Comparison of ENCODE assay signal across 27 cellular contexts in the genomic region with DNA sequence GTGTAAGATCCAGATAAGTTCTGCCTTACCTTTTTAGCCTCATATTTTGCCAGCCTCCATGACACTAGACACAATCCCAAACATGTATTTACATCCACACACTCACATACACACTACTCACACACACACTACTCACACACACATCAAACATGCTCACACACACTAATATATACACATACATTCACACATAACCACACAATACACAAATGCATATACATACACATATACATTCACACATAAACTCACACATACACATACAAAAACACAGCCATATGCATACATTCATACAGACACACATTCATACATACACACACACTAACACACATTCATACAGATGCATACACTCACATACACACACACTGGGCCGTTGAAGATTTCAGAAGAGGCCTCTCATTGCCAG.
DNase-seq lines count a peak whose midpoint lies in the region; ATAC-seq, FAIRE-seq and TF ChIP-seq lines count a peak whose summit lies in the region.
"Had no signal": no experiment of that assay in that cellular context is flagged by ENCODE, and none has a peak within 500 bp of the region (broad histone marks: within the 10 kb centered on the region; RNA-seq: fewer than 3 reads in every experiment).

No MANE protein-coding gene starts in this region.

- no peaks in the 10 kb centered on the region for H3K27me3 ChIP-seq in gastroesophageal sphincter
- H3K27me3 ChIP-seq: BE2C had no signal

- peaks cover 12 to 29% of the 10 kb centered on the region in 2 donors for H3K27me3 Mint-ChIP-seq in natural killer cell treated with Interleukin-12 subunit alpha and Interleukin-12 subunit beta and Interleukin-15 and Interleukin-18, amount 100 ng/mL, for 72 hours
- H3K27me3 Mint-ChIP-seq in natural killer cell (ENCODE audit: low read depth in 2 of 2) (peaks cover 0 to 8% of the 10 kb centered on the region in 2 donors), brain (peaks cover 6% of the 10 kb centered on the region), nephron (ENCODE audit: low read depth) (peaks cover 6% of the 10 kb centered on the region)
- H3K27me3 Mint-ChIP-seq in activated T-cell treated with anti-CD3 and anti-CD28 coated beads, Interleukin-2, amount 50 U/mL, for 24 hours, result peaks cover 15% of the 10 kb centered on the region

- TF ChIP-seq EP300 in gastroesophageal sphincter (IDR thresholded peaks at IDR 0.05), result no peak

- no peak for DNase-seq in natural killer cell treated with Interleukin-12 subunit alpha and Interleukin-12 subunit beta and Interleukin-15 and Interleukin-18, amount 100 ng/mL, for 72 hours (ENCODE audit: low spot score)
- DNase-seq in natural killer cell (no peak), urothelium cell line (ENCODE audit: low spot score) (no peak), NCI-H345 (lab: John Stamatoyannopoulos, UW) (no peak)
- DNase-seq in activated T-cell treated with anti-CD3 and anti-CD28 coated beads, Interleukin-2, amount 50 U/mL, for 24 hours, result no peak
- DNase-seq: 8988T; ACHN; BE2C; CD8-positive, alpha-beta memory T cell; DMS 273 treated with DMSO at 0.1 percent for 48 hours; DMS79 treated with DMSO at 0.1 percent for 48 hours; GF-D8; GM23248; Kasumi-1; MV-4-11; NCI-H1105 treated with DMSO at 0.1 percent for 48 hours; NCI-H2029; NCI-H446 treated with DMSO at 0.1 percent for 48 hours; NCI-H526; NCI-H82; NK-92 treated with Interleukin-12 subunit alpha and Interleukin-12 subunit beta, amount 100 ng/mL, for 24 hours; PC-3 had no signal

- TF ChIP-seq CTCF in natural killer cell (IDR thresholded peaks at IDR 0.05) (no peak), brain (conservative IDR thresholded peaks at IDR 0.05) (no peak), nephron (IDR thresholded peaks at IDR 0.05; ENCODE audit: unreplicated experiment in 3 of 3) (no peak), gastroesophageal sphincter (IDR thresholded peaks at IDR 0.05) (no peak)

- peak; percentile 28 to 31 for ATAC-seq in natural killer cell treated with Interleukin-12 subunit alpha and Interleukin-12 subunit beta and Interleukin-15 and Interleukin-18, amount 100 ng/mL, for 72 hours
- ATAC-seq in natural killer cell, result no peak
- ATAC-seq in gastroesophageal sphincter, result no peak
- ATAC-seq: PC-3 had no signal

- no peak overlapping the region for H3K4me3 Mint-ChIP-seq in natural killer cell treated with Interleukin-12 subunit alpha and Interleukin-12 subunit beta and Interleukin-15 and Interleukin-18, amount 100 ng/mL, for 72 hours
- H3K4me3 Mint-ChIP-seq in natural killer cell (no peak overlapping the region), brain (peak overlapping the region in 2 of 5 experiments; percentile 65), nephron (peak overlapping the region; percentile 6 to 84 (median 76))
- no peak overlapping the region for H3K4me3 Mint-ChIP-seq in activated T-cell treated with anti-CD3 and anti-CD28 coated beads, Interleukin-2, amount 50 U/mL, for 24 hours
- H3K4me3 Mint-ChIP-seq: CD14-positive monocyte; CD8-positive, alpha-beta memory T cell had no signal

- 45 to 78% methylated on average over 1 of the region's 1 CpG for WGBS in gastroesophageal sphincter (ENCODE audit: low coverage in 1 of 2), 2 donors

- no peaks in the 10 kb centered on the region for H3K4me1 Mint-ChIP-seq in natural killer cell treated with Interleukin-12 subunit alpha and Interleukin-12 subunit beta and Interleukin-15 and Interleukin-18, amount 100 ng/mL, for 72 hours (ENCODE audit: low read depth in 2 of 2)
- H3K4me1 Mint-ChIP-seq in natural killer cell, result no peaks in the 10 kb centered on the region
- peaks cover 31% of the 10 kb centered on the region for H3K4me1 Mint-ChIP-seq in brain
- H3K4me1 Mint-ChIP-seq in nephron, result peaks cover 36% of the 10 kb centered on the region
- H3K4me1 Mint-ChIP-seq in activated T-cell treated with anti-CD3 and anti-CD28 coated beads, Interleukin-2, amount 50 U/mL, for 24 hours (ENCODE audit: low read depth), result no peaks in the 10 kb centered on the region
- H3K4me1 Mint-ChIP-seq: CD14-positive monocyte; CD8-positive, alpha-beta memory T cell had no signal

- no peaks in the 10 kb centered on the region for H3K36me3 Mint-ChIP-seq in natural killer cell treated with Interleukin-12 subunit alpha and Interleukin-12 subunit beta and Interleukin-15 and Interleukin-18, amount 100 ng/mL, for 72 hours
- H3K36me3 Mint-ChIP-seq in natural killer cell (no peaks in the 10 kb centered on the region), brain (no peaks in the 10 kb centered on the region), nephron (ENCODE audit: low read depth) (no peaks in the 10 kb centered on the region)
- no peaks in the 10 kb centered on the region for H3K36me3 Mint-ChIP-seq in activated T-cell treated with anti-CD3 and anti-CD28 coated beads, Interleukin-2, amount 50 U/mL, for 24 hours (ENCODE audit: low read depth)
- H3K36me3 Mint-ChIP-seq: CD14-positive monocyte; CD8-positive, alpha-beta memory T cell had no signal

- H3K9me3 ChIP-seq in gastroesophageal sphincter, result no peaks in the 10 kb centered on the region
- H3K9me3 ChIP-seq: BE2C, HAP-1 had no signal

- H3K4me3 ChIP-seq in gastroesophageal sphincter, result no peak overlapping the region
- H3K4me3 ChIP-seq: GM23248, HAP-1 had no signal

- TF ChIP-seq POLR2A in gastroesophageal sphincter (IDR thresholded peaks at IDR 0.05), result no peak

- H3K4me1 ChIP-seq in gastroesophageal sphincter, result no peaks in the 10 kb centered on the region
- H3K4me1 ChIP-seq: HAP-1 had no signal

- H3K9me3 Mint-ChIP-seq in natural killer cell treated with Interleukin-12 subunit alpha and Interleukin-12 subunit beta and Interleukin-15 and Interleukin-18, amount 100 ng/mL, for 72 hours, result no peaks in the 10 kb centered on the region
- H3K9me3 Mint-ChIP-seq in natural killer cell (no peaks in the 10 kb centered on the region), brain (peaks cover 0 to 7% (median 5%) of the 10 kb centered on the region in 5 experiments), nephron (peaks cover 4% of the 10 kb centered on the region)
- H3K9me3 Mint-ChIP-seq in activated T-cell treated with anti-CD3 and anti-CD28 coated beads, Interleukin-2, amount 50 U/mL, for 24 hours, result no peaks in the 10 kb centered on the region
- H3K9me3 Mint-ChIP-seq: CD8-positive, alpha-beta memory T cell had no signal

- no peak overlapping the region for H3K27ac ChIP-seq in gastroesophageal sphincter
- H3K27ac ChIP-seq: GM23248 had no signal

- intact Hi-C loops in natural killer cell (cut with micrococcal nuclease), result no loop called here

- FAIRE-seq in urothelium cell line (lab: Jason Lieb, UNC), result peak; percentile 75

- H3K36me3 ChIP-seq in gastroesophageal sphincter, result no peaks in the 10 kb centered on the region
- H3K36me3 ChIP-seq: BE2C, HAP-1 had no signal

- no peak overlapping the region for H3K27ac Mint-ChIP-seq in natural killer cell treated with Interleukin-12 subunit alpha and Interleukin-12 subunit beta and Interleukin-15 and Interleukin-18, amount 100 ng/mL, for 72 hours
- H3K27ac Mint-ChIP-seq in natural killer cell, result no peak overlapping the region
- H3K27ac Mint-ChIP-seq in brain, result peak overlapping the region in 3 of 5 experiments; percentile 4 to 87 (median 74)
- H3K27ac Mint-ChIP-seq in nephron, result peak overlapping the region; percentile 56 to 81 (median 78)
- no peak overlapping the region for H3K27ac Mint-ChIP-seq in activated T-cell treated with anti-CD3 and anti-CD28 coated beads, Interleukin-2, amount 50 U/mL, for 24 hours
- H3K27ac Mint-ChIP-seq: CD14-positive monocyte; CD8-positive, alpha-beta memory T cell had no signal

Comparison
In these comparisons a context has a peak if more than half of its experiments do, and no peak if none do; other contexts are left out.
1. ATAC-seq: peak in natural killer cell treated with Interleukin-12 subunit alpha and Interleukin-12 subunit beta and Interleukin-15 and Interleukin-18, amount 100 ng/mL, for 72 hours (2 of 2); none in natural killer cell (0 of 3) and gastroesophageal sphincter (single experiment).
2. H3K27ac Mint-ChIP-seq: peak in brain (3 of 5) and nephron (3 of 3); none in natural killer cell treated with Interleukin-12 subunit alpha and Interleukin-12 subunit beta and Interleukin-15 and Interleukin-18, amount 100 ng/mL, for 72 hours (0 of 2), natural killer cell (0 of 2) and activated T-cell treated with anti-CD3 and anti-CD28 coated beads, Interleukin-2, amount 50 U/mL, for 24 hours (single experiment).
3. H3K4me3 Mint-ChIP-seq: peak in nephron (3 of 3); none in natural killer cell treated with Interleukin-12 subunit alpha and Interleukin-12 subunit beta and Interleukin-15 and Interleukin-18, amount 100 ng/mL, for 72 hours (single experiment), natural killer cell (single experiment) and activated T-cell treated with anti-CD3 and anti-CD28 coated beads, Interleukin-2, amount 50 U/mL, for 24 hours (single experiment).